In the genomic region with DNA sequence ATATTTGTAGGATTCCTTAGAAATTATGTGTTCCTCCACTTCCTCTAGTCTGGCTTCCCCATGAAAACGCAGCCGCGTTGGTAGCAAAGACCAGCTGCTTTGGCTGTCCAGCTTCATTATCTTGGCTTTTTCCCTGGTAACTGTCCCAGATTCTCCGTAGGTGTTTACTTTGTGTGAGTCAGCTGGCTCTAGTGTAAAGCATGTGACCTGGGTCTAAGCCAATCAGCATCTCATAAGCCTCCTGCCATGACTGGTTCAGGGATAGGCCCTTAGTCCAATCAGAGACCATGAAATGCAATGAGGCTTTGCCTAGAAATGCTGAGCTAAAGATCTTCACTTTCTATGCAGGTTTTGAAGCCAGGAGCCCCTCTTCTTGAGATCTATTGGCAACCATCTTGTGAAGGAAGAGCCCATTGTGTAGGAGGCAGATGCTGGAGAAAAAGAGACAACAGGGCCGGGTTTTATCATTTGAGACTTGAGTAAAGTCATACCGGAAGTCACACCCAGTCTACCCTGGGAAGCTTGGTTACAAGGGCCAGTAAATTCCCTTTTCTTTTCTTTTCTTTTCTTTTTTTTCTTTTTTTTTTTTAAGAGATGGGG, we compare ENCODE assay signal across 8 cellular contexts.
DNase-seq lines count a peak whose midpoint lies in the region; ATAC-seq and TF ChIP-seq lines count a peak whose summit lies in the region.

No MANE protein-coding gene starts in this region.

- ATAC-seq in GM19351 (IDR thresholded peaks at IDR 0.05; ENCODE audit: unreplicated experiment) (no peak), HG03108 (IDR thresholded peaks at IDR 0.05; ENCODE audit: unreplicated experiment) (no peak)

- in situ Hi-C loops in astrocyte of the cerebellum (cut with HindIII; ENCODE audit: low sequenced_read_pairs) = no loop called here

- H3K9me3 ChIP-seq in breast epithelium = no peaks in the 10 kb centered on the region

- no peaks in the 10 kb centered on the region for H3K36me3 Mint-ChIP-seq in MCF 10A (ENCODE audit: insufficient read depth, unreplicated experiment)
- no peaks in the 10 kb centered on the region for H3K36me3 Mint-ChIP-seq in progenitor cell of endocrine pancreas (ENCODE audit: insufficient read depth)
- H3K36me3 Mint-ChIP-seq in endothelial cell (ENCODE audit: low read depth, unreplicated experiment) = no peaks in the 10 kb centered on the region

- POLR2A ChIA-PET in MCF 10A (lab: Yijun Ruan, JAX) = interaction anchor here (0.6 to 2.3 kb wide), 9 partner anchors 8 to 739 kb away, joined by 3 to 17 read pairs (median 3); partner anchors contain the start of gene SNRNP48

- TF ChIP-seq CTCF in MCF 10A (IDR thresholded peaks at IDR 0.05; ENCODE audit: unreplicated experiment) (no peak), breast epithelium (IDR thresholded peaks at IDR 0.05) (no peak), astrocyte of the cerebellum (IDR thresholded peaks at IDR 0.05; ENCODE audit: low read depth, low read length, missing control alignments) (no peak), progenitor cell of endocrine pancreas (IDR thresholded peaks at IDR 0.05; ENCODE audit: unreplicated experiment) (no peak), endothelial cell (IDR thresholded peaks at IDR 0.05; ENCODE audit: unreplicated experiment) (no peak)

- H3K27me3 ChIP-seq in breast epithelium = no peaks in the 10 kb centered on the region

- H3K36me3 ChIP-seq in breast epithelium = no peaks in the 10 kb centered on the region

- H3K4me3 ChIP-seq in breast epithelium = no peak overlapping the region
- H3K4me3 ChIP-seq in astrocyte of the cerebellum (ENCODE audit: low read depth, low read length) = no peak overlapping the region

- H3K9me3 Mint-ChIP-seq in MCF 10A (ENCODE audit: unreplicated experiment) = peaks cover 18% of the 10 kb centered on the region
- H3K9me3 Mint-ChIP-seq in progenitor cell of endocrine pancreas (ENCODE audit: low read depth) = peaks cover 10% of the 10 kb centered on the region
- no peaks in the 10 kb centered on the region for H3K9me3 Mint-ChIP-seq in endothelial cell (ENCODE audit: unreplicated experiment)

- peak overlapping the region; percentile 83 for H3K27ac Mint-ChIP-seq in MCF 10A (ENCODE audit: low read depth, unreplicated experiment)
- no peak overlapping the region for H3K27ac Mint-ChIP-seq in progenitor cell of endocrine pancreas
- H3K27ac Mint-ChIP-seq in endothelial cell (ENCODE audit: unreplicated experiment) = no peak overlapping the region

- H3K27ac ChIP-seq in breast epithelium = peak overlapping the region in 1 of 2 donors; percentile 30

- DNase-seq in MCF 10A (ENCODE audit: unreplicated experiment) = peak; percentile 95
- no peak for DNase-seq in breast epithelium (ENCODE audit: low spot score in 2 of 2)
- peak; percentile 92 for DNase-seq in astrocyte of the cerebellum (ENCODE audit: low read depth)
- DNase-seq in kidney tubule cell (ENCODE audit: low spot score) = peak; percentile 97
- DNase-seq in progenitor cell of endocrine pancreas (ENCODE audit: low spot score, unreplicated experiment) = no peak
- DNase-seq in endothelial cell (ENCODE audit: low spot score) = no peak

- intact Hi-C loops in MCF 10A (cut with micrococcal nuclease) = no loop called here
- intact Hi-C loops in breast epithelium (cut with DNase I; ENCODE audit: low total_unique reads) = no loop called here

- no peaks in the 10 kb centered on the region for H3K27me3 Mint-ChIP-seq in MCF 10A (ENCODE audit: insufficient read depth, unreplicated experiment)
- H3K27me3 Mint-ChIP-seq in progenitor cell of endocrine pancreas = peaks cover 2% of the 10 kb centered on the region
- H3K27me3 Mint-ChIP-seq in endothelial cell (ENCODE audit: unreplicated experiment) = peaks cover 2% of the 10 kb centered on the region

- peaks cover 16% of the 10 kb centered on the region for H3K4me1 Mint-ChIP-seq in MCF 10A (ENCODE audit: insufficient read depth, unreplicated experiment)
- H3K4me1 Mint-ChIP-seq in progenitor cell of endocrine pancreas (ENCODE audit: low read depth) = peaks cover 4% of the 10 kb centered on the region
- peaks cover 7% of the 10 kb centered on the region for H3K4me1 Mint-ChIP-seq in endothelial cell (ENCODE audit: unreplicated experiment)

- H3K4me3 Mint-ChIP-seq in MCF 10A (ENCODE audit: unreplicated experiment) = peak overlapping the region; percentile 20
- H3K4me3 Mint-ChIP-seq in progenitor cell of endocrine pancreas (ENCODE audit: low read depth) = no peak overlapping the region
- no peak overlapping the region for H3K4me3 Mint-ChIP-seq in endothelial cell (ENCODE audit: unreplicated experiment)

- no peak for TF ChIP-seq POLR2A in breast epithelium (IDR thresholded peaks at IDR 0.05)

- H3K4me1 ChIP-seq in breast epithelium = no peaks in the 10 kb centered on the region

- CTCF ChIA-PET in MCF 10A (lab: Yijun Ruan, JAX) = interaction anchor here (0.5 to 1.9 kb wide), 6 partner anchors 22 to 309 kb away, joined by 3 to 7 read pairs (median 4); no protein-coding TSS in a partner anchor

- BruUV-seq in MCF 10A (replicated peaks; lab: Mats Ljungman, UMichigan) = no TSS peak

Comparison
In these comparisons a context has a peak if more than half of its experiments do, and no peak if none do; other contexts are left out.
1. DNase-seq: peak in MCF 10A (single experiment), astrocyte of the cerebellum (single experiment) and kidney tubule cell (single experiment); none in breast epithelium (0 of 2), progenitor cell of endocrine pancreas (single experiment) and endothelial cell (single experiment).